Comparison of ENCODE assay signal across 9 cellular contexts in genomic region chr15:79977431-79977940, GRCh38. TPM values are rescaled to one million over a fixed set of nuclear protein-coding genes. Genes with fewer than 3 reads are reported as not detected.
DNase-seq lines count a peak whose midpoint lies in the region; ATAC-seq and TF ChIP-seq lines count a peak whose summit lies in the region.
"Had no signal": no experiment of that assay in that cellular context is flagged by ENCODE, and none has a peak within 500 bp of the region (broad histone marks: within the 10 kb centered on the region; RNA-seq: fewer than 3 reads in every experiment).

No MANE protein-coding gene starts in this region.

- H3K9me3 Mint-ChIP-seq in activated CD8-positive, alpha-beta T cell treated with anti-CD3 and anti-CD28 coated beads for 36 hours: no peaks in the 10 kb centered on the region
- no peaks in the 10 kb centered on the region for H3K9me3 Mint-ChIP-seq in glutamatergic neuron (ENCODE audit: unreplicated experiment)

- TF ChIP-seq POLR2A in vagina (IDR thresholded peaks at IDR 0.05): no peak

- H3K9me3 ChIP-seq in vagina: no peaks in the 10 kb centered on the region

- peak; percentile 83 for DNase-seq in GF-D8 (lab: John Stamatoyannopoulos, UW)
- peak; percentile 78 for DNase-seq in KG1 (lab: John Stamatoyannopoulos, UW)
- no peak for DNase-seq in left cardiac atrium
- DNase-seq in activated CD8-positive, alpha-beta T cell treated with anti-CD3 and anti-CD28 coated beads for 36 hours: no peak
- no peak for DNase-seq in NCI-H446 treated with DMSO at 0.1 percent for 48 hours (lab: John Stamatoyannopoulos, UW)
- DNase-seq in glutamatergic neuron: no peak
- no peak for DNase-seq in vagina (ENCODE audit: extremely low spot score in 2 of 2)
- DNase-seq: NCI-H2227 treated with DMSO at 0.1 percent for 48 hours had no signal

- no peak overlapping the region for H3K27ac Mint-ChIP-seq in activated CD8-positive, alpha-beta T cell treated with anti-CD3 and anti-CD28 coated beads for 36 hours
- no peak overlapping the region for H3K27ac Mint-ChIP-seq in glutamatergic neuron (ENCODE audit: unreplicated experiment)

- CTCF ChIA-PET in activated CD8-positive, alpha-beta T cell treated with anti-CD3 and anti-CD28 coated beads for 36 hours (lab: Charles Lee): interaction anchor here (0.6 to 1.2 kb wide), 5 partner anchors 9 to 128 kb away, joined by 3 to 4 read pairs (median 3); no protein-coding TSS in a partner anchor

- no peak overlapping the region for H3K4me3 Mint-ChIP-seq in activated CD8-positive, alpha-beta T cell treated with anti-CD3 and anti-CD28 coated beads for 36 hours
- H3K4me3 Mint-ChIP-seq in glutamatergic neuron (ENCODE audit: unreplicated experiment): no peak overlapping the region

- H3K4me1 ChIP-seq in vagina: no peaks in the 10 kb centered on the region

- H3K4me1 Mint-ChIP-seq in activated CD8-positive, alpha-beta T cell treated with anti-CD3 and anti-CD28 coated beads for 36 hours (ENCODE audit: low read depth): peaks cover 49% of the 10 kb centered on the region
- H3K4me1 Mint-ChIP-seq in glutamatergic neuron (ENCODE audit: low read depth, unreplicated experiment): no peaks in the 10 kb centered on the region

- H3K36me3 ChIP-seq in vagina: no peaks in the 10 kb centered on the region

- peak; percentile 44 for ATAC-seq in GM21423 (IDR thresholded peaks at IDR 0.05; ENCODE audit: unreplicated experiment)
- ATAC-seq in left cardiac atrium: peak; percentile 38 to 60
- ATAC-seq in activated CD8-positive, alpha-beta T cell treated with anti-CD3 and anti-CD28 coated beads for 36 hours: no peak

- POLR2A ChIA-PET in activated CD8-positive, alpha-beta T cell treated with anti-CD3 and anti-CD28 coated beads for 36 hours (lab: Charles Lee): interaction anchor here (0.6 to 3.0 kb wide), 7 partner anchors 11 to 138 kb away, joined by 3 to 24 read pairs (median 3); no protein-coding TSS in a partner anchor

- intact Hi-C loops in left cardiac atrium (cut with DNase I): no loop called here
- intact Hi-C loops in activated CD8-positive, alpha-beta T cell treated with anti-CD3 and anti-CD28 coated beads for 36 hours (cut with micrococcal nuclease): no loop called here
- intact Hi-C loops in vagina (cut with DNase I): no loop called here

- H3K4me3 ChIP-seq in vagina: no peak overlapping the region

- no peaks in the 10 kb centered on the region for H3K36me3 Mint-ChIP-seq in activated CD8-positive, alpha-beta T cell treated with anti-CD3 and anti-CD28 coated beads for 36 hours (ENCODE audit: low read depth)
- H3K36me3 Mint-ChIP-seq in glutamatergic neuron (ENCODE audit: unreplicated experiment): no peaks in the 10 kb centered on the region

- H3K27ac ChIP-seq in vagina: no peak overlapping the region

- H3K27me3 Mint-ChIP-seq in activated CD8-positive, alpha-beta T cell treated with anti-CD3 and anti-CD28 coated beads for 36 hours: no peaks in the 10 kb centered on the region
- no peaks in the 10 kb centered on the region for H3K27me3 Mint-ChIP-seq in glutamatergic neuron (ENCODE audit: unreplicated experiment)

- H3K27me3 ChIP-seq in vagina: no peaks in the 10 kb centered on the region

- no peak for TF ChIP-seq CTCF in activated CD8-positive, alpha-beta T cell treated with anti-CD3 and anti-CD28 coated beads for 36 hours (IDR thresholded peaks at IDR 0.05)
- TF ChIP-seq CTCF in glutamatergic neuron (IDR thresholded peaks at IDR 0.05; ENCODE audit: partially characterized antibody, unreplicated experiment): no peak
- no peak for TF ChIP-seq CTCF in vagina (IDR thresholded peaks at IDR 0.05)

RNA-seq across cellular contexts. Expression of gene BCL2A1, which starts 6.5 kb away (rescaled TPM):
- 1 to 10 TPM; 1.7 to 1.8 TPM for total RNA-seq in left cardiac atrium
- 10 to 100 TPM; 47.1 to 47.9 TPM for total RNA-seq in activated CD8-positive, alpha-beta T cell treated with anti-CD3 and anti-CD28 coated beads for 36 hours
- not detected for total RNA-seq in glutamatergic neuron (ENCODE audit: unreplicated experiment)
- 1.7 TPM for total RNA-seq in vagina

Comparison
In these comparisons a context has a peak if more than half of its experiments do, and no peak if none do; other contexts are left out.
1. DNase-seq: peak in GF-D8 (single experiment) and KG1 (single experiment); none in left cardiac atrium (single experiment), activated CD8-positive, alpha-beta T cell treated with anti-CD3 and anti-CD28 coated beads for 36 hours (single experiment), NCI-H446 treated with DMSO at 0.1 percent for 48 hours (single experiment), glutamatergic neuron (single experiment) and vagina (0 of 2).
2. RNA of gene BCL2A1, which starts 6.5 kb away (total RNA-seq): 47.1 to 47.9 TPM in activated CD8-positive, alpha-beta T cell treated with anti-CD3 and anti-CD28 coated beads for 36 hours; 1.7 to 1.8 TPM in left cardiac atrium, 1.7 TPM in vagina (single experiment) and not detected in glutamatergic neuron (single experiment); every median in the first group is over 10 times any median in the second.